ENCODE assay signal across 10 cellular contexts in the genomic region with DNA sequence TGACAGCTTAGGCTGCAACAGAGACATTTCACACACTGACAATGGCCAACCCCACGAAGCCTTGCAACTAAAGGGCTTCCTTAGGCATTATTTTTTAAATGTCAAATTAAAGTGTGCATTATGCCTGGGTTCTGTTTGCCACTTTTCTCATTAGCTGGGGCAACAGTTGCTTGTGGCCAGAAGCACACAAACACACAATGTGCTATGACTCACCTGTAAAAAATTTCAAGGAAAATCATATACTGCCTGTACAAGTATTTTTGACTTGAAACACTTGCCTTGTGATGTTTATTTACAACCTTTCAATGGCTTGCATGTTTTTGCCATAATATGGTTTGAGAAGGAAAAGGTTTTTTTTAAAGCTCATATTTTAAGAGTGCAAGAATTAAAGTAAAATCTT. TPM values are rescaled to one million over a fixed set of nuclear protein-coding genes. Genes with fewer than 3 reads are reported as not detected.
DNase-seq lines count a peak whose midpoint lies in the region; ATAC-seq and TF ChIP-seq lines count a peak whose summit lies in the region.
"Had no signal": no experiment of that assay in that cellular context is flagged by ENCODE, and none has a peak within 500 bp of the region (broad histone marks: within the 10 kb centered on the region; RNA-seq: fewer than 3 reads in every experiment).

No MANE protein-coding gene starts in this region.

- H3K27ac ChIP-seq in SK-N-SH (ENCODE audit: low read depth in 2 of 2, low read length in 1 of 2) (no peak overlapping the region), stomach (peak overlapping the region in 3 of 5 donors; percentile 89 to 95 (median 92))

- H3K4me3 ChIP-seq in SK-N-SH (ENCODE audit: low read depth in 2 of 2, low read length in 1 of 2): no peak overlapping the region
- no peak overlapping the region for H3K4me3 ChIP-seq in adipocyte (ENCODE audit: low read length)
- H3K4me3 ChIP-seq in iPS-15b (ENCODE audit: low read depth, low read length): peak overlapping the region; percentile 75
- H3K4me3 ChIP-seq in stomach: peak overlapping the region; percentile 71 to 86 (median 84)

- no peak for TF ChIP-seq POLR2A in stomach (IDR thresholded peaks at IDR 0.05)

- TF ChIP-seq RAD21 in SK-N-SH (IDR thresholded peaks at IDR 0.05; ENCODE audit: low read length): no peak

- 62% methylated on average over 1 of the region's 1 CpG for WGBS in SK-N-SH (ENCODE audit: low lambda C conversion rate)
- WGBS in stomach, 5 donors: 16 to 37% (median 29%) methylated on average over 1 of the region's 1 CpG

- intact Hi-C loops in stomach (cut with DNase I; ENCODE audit: low total_unique reads): no loop called here

- no peaks in the 10 kb centered on the region for H3K79me2 ChIP-seq in SK-N-SH (ENCODE audit: insufficient read depth)

- H3K4me1 ChIP-seq in SK-N-SH (ENCODE audit: control insufficient read depth in 1 of 2, insufficient read depth in 2 of 2, low read depth in 1 of 2, low read length in 1 of 2): peaks cover 4 to 12% of the 10 kb centered on the region in 2 experiments; a peak in 1 of 4 replicates
- peaks cover 36% of the 10 kb centered on the region for H3K4me1 ChIP-seq in adipocyte (ENCODE audit: control insufficient read depth, insufficient read depth, low read length)
- H3K4me1 ChIP-seq in iPS-15b (ENCODE audit: control insufficient read depth, insufficient read depth, low read length): peaks cover 9% of the 10 kb centered on the region
- H3K4me1 ChIP-seq in stomach: peaks cover 29 to 76% (median 52%) of the 10 kb centered on the region in 4 donors

- H3K9ac ChIP-seq in SK-N-SH (no peak overlapping the region), adipocyte (ENCODE audit: low read length) (no peak overlapping the region), iPS-15b (ENCODE audit: low read depth, low read length) (no peak overlapping the region)

- no peak overlapping the region for H2AFZ ChIP-seq in SK-N-SH (ENCODE audit: low read depth)

- no peaks in the 10 kb centered on the region for H3K36me3 ChIP-seq in SK-N-SH (replicated peaks in 1 of 2; ENCODE audit: control insufficient read depth in 1 of 2, insufficient read depth in 2 of 2, low read length in 1 of 2)
- H3K36me3 ChIP-seq in adipocyte (ENCODE audit: control insufficient read depth, insufficient read depth, low read length, severe bottlenecking): no peaks in the 10 kb centered on the region
- H3K36me3 ChIP-seq in iPS-15b (ENCODE audit: control insufficient read depth, insufficient read depth, low read length): no peaks in the 10 kb centered on the region
- peaks cover 0 to 10% (median 0%) of the 10 kb centered on the region in 4 donors for H3K36me3 ChIP-seq in stomach

- H3K27me3 ChIP-seq in SK-N-SH (ENCODE audit: insufficient read depth) (peaks cover 49% of the 10 kb centered on the region), adipocyte (replicated peaks; ENCODE audit: control insufficient read depth, insufficient read depth, low read length) (no peaks in the 10 kb centered on the region), iPS-15b (ENCODE audit: control insufficient read depth, insufficient read depth, low read length) (peaks cover 52% of the 10 kb centered on the region), stomach (peaks cover 0 to 32% (median 6%) of the 10 kb centered on the region in 3 donors)

- CTCF ChIA-PET in SK-N-SH (lab: Yijun Ruan, JAX): interaction anchor here (1.7 kb wide), 1 partner anchor 26 kb away, joined by 4 read pairs; no protein-coding TSS in a partner anchor

- no peaks in the 10 kb centered on the region for H3K9me3 ChIP-seq in SK-N-SH
- no peaks in the 10 kb centered on the region for H3K9me3 ChIP-seq in adipocyte (ENCODE audit: control insufficient read depth, low read length)
- H3K9me3 ChIP-seq in iPS-15b (ENCODE audit: control insufficient read depth, insufficient read depth, low read length): no peaks in the 10 kb centered on the region
- H3K9me3 ChIP-seq in stomach: no peaks in the 10 kb centered on the region

- POLR2A ChIA-PET in SK-N-SH (lab: Yijun Ruan, JAX): no interaction called here

- no peaks in the 10 kb centered on the region for H3K9me2 ChIP-seq in SK-N-SH

- ATAC-seq in SK-N-SH treated with all-trans-retinoic acid at 6 μM for 48 hours: 0 out of 3 replicates have a peak, but pooled peaks have one; percentile 14
- ATAC-seq in GM18517 (IDR thresholded peaks at IDR 0.05; ENCODE audit: unreplicated experiment): no peak
- ATAC-seq in omental fat pad (ENCODE audit: low FRiP score): no peak

- no peak for DNase-seq in SK-N-SH
- peak; percentile 68 for DNase-seq in adipocyte (ENCODE audit: low read depth)
- DNase-seq in stomach: no peak
- DNase-seq in omental fat pad (ENCODE audit: low spot score): no peak
- no peak for DNase-seq in iPS-NIHi7 (ENCODE audit: extremely low spot score)
- DNase-seq: Karpas-422 had no signal

- TF ChIP-seq EP300 in SK-N-SH (IDR thresholded peaks at IDR 0.05; ENCODE audit: borderline replicate concordance in 1 of 2, low read depth in 1 of 2, low read length in 1 of 2) (no peak), stomach (IDR thresholded peaks at IDR 0.05) (no peak)

- H3K4me2 ChIP-seq in SK-N-SH: no peak overlapping the region

- no peaks in the 10 kb centered on the region for H4K20me1 ChIP-seq in SK-N-SH (ENCODE audit: insufficient read depth)

- no peaks in the 10 kb centered on the region for H3F3A ChIP-seq in SK-N-SH (replicated peaks; ENCODE audit: insufficient read depth)

- no peak for TF ChIP-seq CTCF in SK-N-SH (IDR thresholded peaks at IDR 0.05)
- TF ChIP-seq CTCF in stomach (IDR thresholded peaks at IDR 0.05): no peak
- no peak for TF ChIP-seq CTCF in omental fat pad (IDR thresholded peaks at IDR 0.05)

TF ChIP-seq in SK-N-SH treated with all-trans-retinoic acid at 6 μM for 48 hours, 23 proteins besides CTCF, POLR2A, EP300 and RAD21:
- TF ChIP-seq ZNF70 (CRISPR knock-in tag; IDR thresholded peaks at IDR 0.05) (no peak), ISL1 (CRISPR knock-in tag; IDR thresholded peaks at IDR 0.05) (0 out of 2 replicates have a peak, but pooled peaks have one; percentile 7), SNAI2 (CRISPR knock-in tag; IDR thresholded peaks at IDR 0.05) (no peak), ZFP3 (CRISPR knock-in tag; IDR thresholded peaks at IDR 0.05) (no peak)

TF ChIP-seq in SK-N-SH, 30 proteins besides CTCF, POLR2A, EP300 and RAD21:
- TF ChIP-seq EZH2phosphoT487 (IDR thresholded peaks at IDR 0.05; ENCODE audit: borderline replicate concordance, low read depth) (no peak), RXRA (IDR thresholded peaks at IDR 0.05; ENCODE audit: borderline replicate concordance, low read depth) (no peak)
- TF ChIP-seq, protein P1, sequence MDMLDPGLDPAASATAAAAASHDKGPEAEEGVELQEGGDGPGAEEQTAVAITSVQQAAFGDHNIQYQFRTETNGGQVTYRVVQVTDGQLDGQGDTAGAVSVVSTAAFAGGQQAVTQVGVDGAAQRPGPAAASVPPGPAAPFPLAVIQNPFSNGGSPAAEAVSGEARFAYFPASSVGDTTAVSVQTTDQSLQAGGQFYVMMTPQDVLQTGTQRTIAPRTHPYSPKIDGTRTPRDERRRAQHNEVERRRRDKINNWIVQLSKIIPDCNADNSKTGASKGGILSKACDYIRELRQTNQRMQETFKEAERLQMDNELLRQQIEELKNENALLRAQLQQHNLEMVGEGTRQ (IDR thresholded peaks at IDR 0.05; ENCODE audit: borderline replicate concordance, low read depth, low read length): no peak
- TF ChIP-seq, protein P2, sequence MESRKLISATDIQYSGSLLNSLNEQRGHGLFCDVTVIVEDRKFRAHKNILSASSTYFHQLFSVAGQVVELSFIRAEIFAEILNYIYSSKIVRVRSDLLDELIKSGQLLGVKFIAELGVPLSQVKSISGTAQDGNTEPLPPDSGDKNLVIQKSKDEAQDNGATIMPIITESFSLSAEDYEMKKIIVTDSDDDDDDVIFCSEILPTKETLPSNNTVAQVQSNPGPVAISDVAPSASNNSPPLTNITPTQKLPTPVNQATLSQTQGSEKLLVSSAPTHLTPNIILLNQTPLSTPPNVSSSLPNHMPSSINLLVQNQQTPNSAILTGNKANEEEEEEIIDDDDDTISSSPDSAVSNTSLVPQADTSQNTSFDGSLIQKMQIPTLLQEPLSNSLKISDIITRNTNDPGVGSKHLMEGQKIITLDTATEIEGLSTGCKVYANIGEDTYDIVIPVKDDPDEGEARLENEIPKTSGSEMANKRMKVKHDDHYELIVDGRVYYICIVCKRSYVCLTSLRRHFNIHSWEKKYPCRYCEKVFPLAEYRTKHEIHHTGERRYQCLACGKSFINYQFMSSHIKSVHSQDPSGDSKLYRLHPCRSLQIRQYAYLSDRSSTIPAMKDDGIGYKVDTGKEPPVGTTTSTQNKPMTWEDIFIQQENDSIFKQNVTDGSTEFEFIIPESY (IDR thresholded peaks at IDR 0.05; ENCODE audit: borderline replicate concordance, low read depth): no peak

RNA-seq across cellular contexts. Expression of a gene that starts 1.9 kb away (rescaled TPM):
- polyA plus RNA-seq in SK-N-SH (2012; rRNA removed) (0.08 and 0.11 TPM in 2 replicates), stomach (10 to 100 TPM; 10.5 to 23.5 (median 13.0) TPM)
- 0.03 and 0.12 TPM in 2 replicates for polyA plus RNA-seq in SK-N-SH (2012; cell fraction: cytosol; rRNA removed)
- polyA plus RNA-seq in SK-N-SH (2012; cell fraction: nucleus; rRNA removed): 0.04 and 0.13 TPM in 2 replicates
- total RNA-seq in stomach (100 to 1,000 TPM in 1 of 5 donors, 10 to 100 TPM in 4; 11.0 to 110 (median 50.7) TPM), omental fat pad (10 to 100 TPM; 12.2 to 55.2 (median 15.0) TPM)
- total RNA-seq: OCI-LY7 had no signal

Comparison
In these comparisons a context has a peak if more than half of its experiments do, and no peak if none do; other contexts are left out.
1. H3K27ac ChIP-seq: peak in stomach (3 of 5); none in SK-N-SH (0 of 2).
2. H3K4me3 ChIP-seq: peak in iPS-15b (single experiment) and stomach (4 of 4); none in SK-N-SH (0 of 2) and adipocyte (single experiment).